Comparison of ENCODE assay signal across 1 cellular context in genomic region chr18:47930844-47931706, GRCh38.
TF ChIP-seq lines count a peak whose summit lies in the region.

No MANE protein-coding gene starts in this region.

TF ChIP-seq in HepG2, 621 proteins besides CTCF, POLR2A, EP300 and RAD21 (continued from another document and continues in another):
- TF ChIP-seq ZBTB49 (CRISPR knock-in tag; IDR thresholded peaks at IDR 0.05; ENCODE audit: borderline replicate concordance) (no peak), TRAFD1 (CRISPR knock-in tag; IDR thresholded peaks at IDR 0.05; ENCODE audit: borderline replicate concordance) (no peak), ZNF468 (CRISPR knock-in tag; IDR thresholded peaks at IDR 0.05) (peak; percentile 90; the same call in 1 of the 2 replicates), KAT7 (CRISPR knock-in tag; IDR thresholded peaks at IDR 0.05; ENCODE audit: borderline replicate concordance) (no peak), ATF1 (CRISPR knock-in tag; IDR thresholded peaks at IDR 0.05) (no peak), ZNF883 (CRISPR knock-in tag; IDR thresholded peaks at IDR 0.05; ENCODE audit: not compliant biosample characterization) (peak; percentile 97), HNF4A (CRISPR knock-in tag; IDR thresholded peaks at IDR 0.05) (no peak), GMEB1 (CRISPR knock-in tag; IDR thresholded peaks at IDR 0.05; ENCODE audit: borderline replicate concordance) (peak; percentile 90), ZNF430 (CRISPR knock-in tag; IDR thresholded peaks at IDR 0.05) (peak; percentile 95), ZHX2 (IDR thresholded peaks at IDR 0.05; ENCODE audit: low read depth) (no peak), ZHX2 (CRISPR knock-in tag; IDR thresholded peaks at IDR 0.05; ENCODE audit: borderline replicate concordance) (peak; percentile 94), PRPF4 (IDR thresholded peaks at IDR 0.05; ENCODE audit: low read depth, low read length, poor library complexity, severe bottlenecking) (no peak), ZNF572 (CRISPR knock-in tag; IDR thresholded peaks at IDR 0.05) (no peak), ZNF30 (CRISPR knock-in tag; IDR thresholded peaks at IDR 0.05) (no peak; the same call in 1 of the 2 replicates), PLSCR1 (CRISPR knock-in tag; IDR thresholded peaks at IDR 0.05; ENCODE audit: borderline replicate concordance) (peak; percentile 83; the same call in 1 of the 2 replicates), THAP7 (CRISPR knock-in tag; IDR thresholded peaks at IDR 0.05) (peak; percentile 51; the same call in 1 of the 2 replicates), ZNF768 (CRISPR knock-in tag; IDR thresholded peaks at IDR 0.05) (peak; percentile 77), ZNF101 (CRISPR knock-in tag; IDR thresholded peaks at IDR 0.05; ENCODE audit: borderline replicate concordance, low read depth) (no peak), SALL2 (CRISPR knock-in tag; IDR thresholded peaks at IDR 0.05) (peak; percentile 95), SAP130 (CRISPR knock-in tag; IDR thresholded peaks at IDR 0.05; ENCODE audit: low read depth) (peak; percentile 73; the same call in 1 of the 2 replicates), ELF3 (CRISPR knock-in tag; IDR thresholded peaks at IDR 0.05) (peak; percentile 51), ZIK1 (CRISPR knock-in tag; IDR thresholded peaks at IDR 0.05; ENCODE audit: borderline replicate concordance, low read depth) (peak; percentile 76; the same call in 1 of the 2 replicates), NCOA2 (CRISPR knock-in tag; IDR thresholded peaks at IDR 0.05) (peak; percentile 34; the same call in 1 of the 2 replicates), ZNF776 (CRISPR knock-in tag; IDR thresholded peaks at IDR 0.05) (peak; percentile 84), ZNF263 (CRISPR knock-in tag; IDR thresholded peaks at IDR 0.05) (0 out of 2 replicates have a peak, but pooled peaks have one; percentile 13), ETS1 (CRISPR knock-in tag; IDR thresholded peaks at IDR 0.05) (0 out of 2 replicates have a peak, but pooled peaks have one; percentile 55), NCOR1 (IDR thresholded peaks at IDR 0.05; ENCODE audit: borderline replicate concordance, low read length) (no peak), ZNF382 (CRISPR knock-in tag; IDR thresholded peaks at IDR 0.05; ENCODE audit: borderline replicate concordance) (no peak), TERF1 (CRISPR knock-in tag; IDR thresholded peaks at IDR 0.05) (no peak), SP4 (CRISPR knock-in tag; IDR thresholded peaks at IDR 0.05) (peak; percentile 86), ZNF354B (CRISPR knock-in tag; IDR thresholded peaks at IDR 0.05) (0 out of 2 replicates have a peak, but pooled peaks have one; percentile 42), ARID5B (CRISPR knock-in tag; IDR thresholded peaks at IDR 0.05) (peak; percentile 48), PHF5A (CRISPR knock-in tag; IDR thresholded peaks at IDR 0.05; ENCODE audit: low read depth, unreplicated experiment) (no peak), ZBTB14 (CRISPR knock-in tag; IDR thresholded peaks at IDR 0.05) (peak; percentile 80), YEATS4 (CRISPR knock-in tag; IDR thresholded peaks at IDR 0.05; ENCODE audit: borderline replicate concordance) (peak; percentile 98)
